ENCODE assay signal across 9 cellular contexts in genomic region chr6:159061805-159062563, GRCh38. TPM values are rescaled to one million over a fixed set of nuclear protein-coding genes. Genes with fewer than 3 reads are reported as not detected.
A peak's percentile ranks its signal among the peaks of the same experiment; 100 is the strongest.
DNase-seq lines count a peak whose midpoint lies in the region; ATAC-seq and TF ChIP-seq lines count a peak whose summit lies in the region.
"Had no signal": no experiment of that assay in that cellular context is flagged by ENCODE, and none has a peak within 500 bp of the region (broad histone marks: within the 10 kb centered on the region; RNA-seq: fewer than 3 reads in every experiment).

No MANE protein-coding gene starts in this region.

- intact Hi-C loops in CD4-positive, alpha-beta memory T cell (cut with micrococcal nuclease): loop anchor here (1.0 to 2.0 kb wide), 4 partner anchors 17 to 42 kb away; no protein-coding TSS in a partner anchor

- H3K9me3 Mint-ChIP-seq in CD4-positive, alpha-beta memory T cell: peaks cover 0 to 4% (median 0%) of the 10 kb centered on the region in 8 donors
- H3K9me3 Mint-ChIP-seq in immature natural killer cell: no peaks in the 10 kb centered on the region
- no peaks in the 10 kb centered on the region for H3K9me3 Mint-ChIP-seq in endothelial cell (ENCODE audit: unreplicated experiment)

- H3K4me3 ChIP-seq in CD4-positive, alpha-beta memory T cell (ENCODE audit: low read length in 2 of 2): no peak overlapping the region

- no peaks in the 10 kb centered on the region for H3K27me3 Mint-ChIP-seq in CD4-positive, alpha-beta memory T cell
- peaks cover 0 to 9% (median 4%) of the 10 kb centered on the region in 3 donors for H3K27me3 Mint-ChIP-seq in immature natural killer cell (ENCODE audit: low read depth in 3 of 3)
- peaks cover 7% of the 10 kb centered on the region for H3K27me3 Mint-ChIP-seq in endothelial cell (ENCODE audit: unreplicated experiment)

- CTCF ChIA-PET in CD4-positive, alpha-beta memory T cell (lab: Charles Lee; ENCODE audit: partially characterized antibody): interaction anchor here (1.0 to 4.6 kb wide), 7 partner anchors 8 to 54 kb away, joined by 3 to 74 read pairs (median 21); partner anchors contain the start of gene TAGAP

- H3K27me3 ChIP-seq in CD4-positive, alpha-beta memory T cell (ENCODE audit: insufficient read depth, low read length): no peaks in the 10 kb centered on the region

- peak overlapping the region; percentile 88 to 99 (median 98) for H3K27ac Mint-ChIP-seq in CD4-positive, alpha-beta memory T cell
- H3K27ac Mint-ChIP-seq in immature natural killer cell (peak overlapping the region; percentile 92 to 100 (median 98)), endothelial cell (ENCODE audit: unreplicated experiment) (no peak overlapping the region)

- DNase-seq in CD4-positive, alpha-beta memory T cell: peak in 3 of 5 donors; percentile 61 to 80 (median 79)
- DNase-seq in NOMO-1 (lab: John Stamatoyannopoulos, UW; ENCODE audit: unreplicated experiment in 2 of 2) (peak; percentile 49 to 61), immature natural killer cell (peak in 2 of 3 donors; percentile 71 to 77), NCI-H2196 (lab: John Stamatoyannopoulos, UW; ENCODE audit: unreplicated experiment) (no peak), AG08395 (ENCODE audit: low spot score) (no peak), NCI-H2081 (lab: John Stamatoyannopoulos, UW) (no peak), endothelial cell (ENCODE audit: low spot score) (no peak)
- DNase-seq: SHP77 had no signal

- peak overlapping the region; percentile 44 to 80 (median 72) for H3K4me3 Mint-ChIP-seq in CD4-positive, alpha-beta memory T cell
- H3K4me3 Mint-ChIP-seq in immature natural killer cell (peak overlapping the region; percentile 64 to 81 (median 76)), endothelial cell (ENCODE audit: unreplicated experiment) (no peak overlapping the region)

- H3K4me1 Mint-ChIP-seq in CD4-positive, alpha-beta memory T cell: peaks cover 67 to 91% (median 79%) of the 10 kb centered on the region in 4 donors
- H3K4me1 Mint-ChIP-seq in immature natural killer cell (peaks cover 82 to 93% of the 10 kb centered on the region in 2 donors), endothelial cell (ENCODE audit: unreplicated experiment) (peaks cover 4% of the 10 kb centered on the region)

- H3K4me1 ChIP-seq in CD4-positive, alpha-beta memory T cell (ENCODE audit: insufficient read depth, low read length): peaks cover 87% of the 10 kb centered on the region

- H3K36me3 ChIP-seq in CD4-positive, alpha-beta memory T cell (ENCODE audit: insufficient read depth, low read length): no peaks in the 10 kb centered on the region

- POLR2A ChIA-PET in CD4-positive, alpha-beta memory T cell (lab: Charles Lee; ENCODE audit: partially characterized antibody): interaction anchor here (0.5 to 17.1 kb wide), 25 partner anchors 9 to 830 kb away, joined by 3 to 564 read pairs (median 5); partner anchors contain the start of genes RSPH3 and TAGAP

- no peak for TF ChIP-seq CTCF in endothelial cell (IDR thresholded peaks at IDR 0.05; ENCODE audit: unreplicated experiment)

- ATAC-seq in GM21360 (IDR thresholded peaks at IDR 0.05; ENCODE audit: unreplicated experiment): peak; percentile 65

- no peaks in the 10 kb centered on the region for H3K9me3 ChIP-seq in CD4-positive, alpha-beta memory T cell (ENCODE audit: control insufficient read depth in 1 of 2, low read length in 2 of 2)

- peak overlapping the region; percentile 57 for H3K27ac ChIP-seq in CD4-positive, alpha-beta memory T cell (ENCODE audit: low read depth, low read length)

- H3K36me3 Mint-ChIP-seq in CD4-positive, alpha-beta memory T cell: no peaks in the 10 kb centered on the region
- H3K36me3 Mint-ChIP-seq in immature natural killer cell (no peaks in the 10 kb centered on the region), endothelial cell (ENCODE audit: low read depth, unreplicated experiment) (no peaks in the 10 kb centered on the region)

RNA-seq across cellular contexts. Expression of gene TAGAP, which starts 17.2 kb away (rescaled TPM):
- 100 to 1,000 TPM; 160 to 161 TPM for total RNA-seq in CD4-positive, alpha-beta memory T cell
- polyA plus RNA-seq in CD4-positive, alpha-beta memory T cell: 100 to 1,000 TPM; 215 to 276 TPM
- polyA plus RNA-seq in immature natural killer cell: 100 to 1,000 TPM in 1 of 3 donors, 10 to 100 TPM in 2; 63.6 to 114 (median 84.4) TPM
- 0.41 TPM for total RNA-seq in endothelial cell (ENCODE audit: unreplicated experiment)

Comparison
In these comparisons a context has a peak if more than half of its experiments do, and no peak if none do; other contexts are left out.
1. DNase-seq: peak in CD4-positive, alpha-beta memory T cell (3 of 5), NOMO-1 (2 of 2) and immature natural killer cell (2 of 3); none in NCI-H2196 (single experiment), AG08395 (single experiment), NCI-H2081 (0 of 2) and endothelial cell (single experiment).
2. RNA of gene TAGAP, which starts 17.2 kb away (total RNA-seq): 160 to 161 TPM in CD4-positive, alpha-beta memory T cell; 0.41 TPM in endothelial cell (single experiment); every median in the first group is over 100 times any median in the second.